ENCODE assay signal across 9 cellular contexts in genomic region chr17:19248923-19249574, GRCh38. TPM values are rescaled to one million over a fixed set of nuclear protein-coding genes. Genes with fewer than 3 reads are reported as not detected.
A peak's percentile ranks its signal among the peaks of the same experiment; 100 is the strongest.
DNase-seq lines count a peak whose midpoint lies in the region; ATAC-seq and TF ChIP-seq lines count a peak whose summit lies in the region.
"Had no signal": no experiment of that assay in that cellular context is flagged by ENCODE, and none has a peak within 500 bp of the region (broad histone marks: within the 10 kb centered on the region; RNA-seq: fewer than 3 reads in every experiment).

No MANE protein-coding gene starts in this region.

- ATAC-seq in body of pancreas (peak; percentile 62), GM21825 (IDR thresholded peaks at IDR 0.05; ENCODE audit: unreplicated experiment) (no peak), HG03571 (IDR thresholded peaks at IDR 0.05; ENCODE audit: unreplicated experiment) (no peak)

- WGBS in body of pancreas, 2 donors = 73 to 82% methylated on average over 4 to 7 of the region's 7 CpGs

- peak overlapping the region in 1 of 4 donors; percentile 13 for H3K27ac ChIP-seq in body of pancreas
- peak overlapping the region; percentile 97 for H3K27ac ChIP-seq in substantia nigra (ENCODE audit: low read depth, low read length, poor library complexity, severe bottlenecking)

- H3K9me3 Mint-ChIP-seq in activated T-helper 2 cell treated with anti-CD3 and anti-CD28 coated beads, Interferon-gamma antibody, Interleukin-2, Interleukin-4, amounts not matched to agents 10 μg/mL and 5 μg/mL and 100 μg/mL, durations not matched to agents 14 hours and 24 hours and 36 hours = no peaks in the 10 kb centered on the region

- no peak overlapping the region for H3K27ac Mint-ChIP-seq in activated T-helper 2 cell treated with anti-CD3 and anti-CD28 coated beads, Interferon-gamma antibody, Interleukin-2, Interleukin-4, amounts not matched to agents 10 μg/mL and 5 μg/mL and 100 μg/mL, durations not matched to agents 14 hours and 24 hours and 36 hours
- H3K27ac Mint-ChIP-seq: memory B cell had no signal

- H3K27me3 ChIP-seq in body of pancreas (no peaks in the 10 kb centered on the region), kidney epithelial cell (ENCODE audit: control insufficient read depth, insufficient read depth, low read length) (no peaks in the 10 kb centered on the region)

- H3K4me1 ChIP-seq in body of pancreas = peaks cover 40% of the 10 kb centered on the region

- H3K27me3 Mint-ChIP-seq in activated T-helper 2 cell treated with anti-CD3 and anti-CD28 coated beads, Interferon-gamma antibody, Interleukin-2, Interleukin-4, amounts not matched to agents 10 μg/mL and 5 μg/mL and 100 μg/mL, durations not matched to agents 14 hours and 24 hours and 36 hours (ENCODE audit: low read depth) = peaks cover 11% of the 10 kb centered on the region
- H3K27me3 Mint-ChIP-seq: memory B cell had no signal

- H3K9me3 ChIP-seq in body of pancreas = no peaks in the 10 kb centered on the region

- no peak overlapping the region for H3K4me3 Mint-ChIP-seq in activated T-helper 2 cell treated with anti-CD3 and anti-CD28 coated beads, Interferon-gamma antibody, Interleukin-2, Interleukin-4, amounts not matched to agents 10 μg/mL and 5 μg/mL and 100 μg/mL, durations not matched to agents 14 hours and 24 hours and 36 hours (ENCODE audit: low read depth)
- H3K4me3 Mint-ChIP-seq: memory B cell had no signal

- TF ChIP-seq POLR2A in body of pancreas (IDR thresholded peaks at IDR 0.05) = no peak

- H3K36me3 ChIP-seq in body of pancreas (replicated peaks in 1 of 2; ENCODE audit: insufficient read depth in 1 of 2, low read depth in 2 of 2) (no peaks in the 10 kb centered on the region), kidney epithelial cell (ENCODE audit: control insufficient read depth, insufficient read depth, low read length) (no peaks in the 10 kb centered on the region)

- DNase-seq in HFF-Myc (ENCODE audit: extremely low read depth, low read depth) (peak; percentile 33), body of pancreas (peak in 3 of 4 donors; percentile 35 to 40 (median 35)), kidney epithelial cell (ENCODE audit: low read depth) (peak; percentile 57), substantia nigra (lab: John Stamatoyannopoulos, UW) (peak in 28 of 49 donors; percentile 31 to 77 (median 56)), NCI-H1417 treated with DMSO at 0.1 percent for 48 hours (lab: John Stamatoyannopoulos, UW) (no peak)
- no peak for DNase-seq in activated T-helper 2 cell treated with anti-CD3 and anti-CD28 coated beads, Interferon-gamma antibody, Interleukin-2, Interleukin-4, amounts not matched to agents 10 μg/mL and 5 μg/mL and 100 μg/mL, durations not matched to agents 14 hours and 24 hours and 36 hours (ENCODE audit: low spot score)

- H3K36me3 Mint-ChIP-seq in activated T-helper 2 cell treated with anti-CD3 and anti-CD28 coated beads, Interferon-gamma antibody, Interleukin-2, Interleukin-4, amounts not matched to agents 10 μg/mL and 5 μg/mL and 100 μg/mL, durations not matched to agents 14 hours and 24 hours and 36 hours (ENCODE audit: low read depth) = no peaks in the 10 kb centered on the region

- no peak for TF ChIP-seq CTCF in HFF-Myc (IDR thresholded peaks at IDR 0.05; ENCODE audit: low read depth, low read length, missing control alignments)
- no peak for TF ChIP-seq CTCF in body of pancreas (IDR thresholded peaks at IDR 0.05)
- TF ChIP-seq CTCF in kidney epithelial cell (IDR thresholded peaks at IDR 0.05; ENCODE audit: insufficient read depth, low read length, poor library complexity, severe bottlenecking) = no peak

- intact Hi-C loops in body of pancreas (cut with DNase I) = no loop called here
- intact Hi-C loops in activated T-helper 2 cell treated with anti-CD3 and anti-CD28 coated beads, Interferon-gamma antibody, Interleukin-2, Interleukin-4, amounts not matched to agents 10 μg/mL and 5 μg/mL and 100 μg/mL, durations not matched to agents 14 hours and 24 hours and 36 hours (cut with micrococcal nuclease) = no loop called here

- H3K4me3 ChIP-seq in HFF-Myc (replicated peaks; ENCODE audit: low read depth, low read length) = no peak overlapping the region
- no peak overlapping the region for H3K4me3 ChIP-seq in body of pancreas
- no peak overlapping the region for H3K4me3 ChIP-seq in kidney epithelial cell (ENCODE audit: low read depth, low read length)

- H3K4me1 Mint-ChIP-seq in activated T-helper 2 cell treated with anti-CD3 and anti-CD28 coated beads, Interferon-gamma antibody, Interleukin-2, Interleukin-4, amounts not matched to agents 10 μg/mL and 5 μg/mL and 100 μg/mL, durations not matched to agents 14 hours and 24 hours and 36 hours (ENCODE audit: low read depth) = no peaks in the 10 kb centered on the region

RNA-seq across cellular contexts. Expression of gene EPN2, which starts 11.9 kb away (rescaled TPM):
- 10 to 100 TPM; 32.7 to 46.5 TPM for total RNA-seq in body of pancreas
- total RNA-seq in kidney epithelial cell = 13.7 and 18.8 TPM in 2 replicates
- 10.5 and 11.6 TPM in 2 replicates for total RNA-seq in activated T-helper 2 cell treated with anti-CD3 and anti-CD28 coated beads, Interferon-gamma antibody, Interleukin-2, Interleukin-4, amounts not matched to agents 10 μg/mL and 5 μg/mL and 100 μg/mL, durations not matched to agents 14 hours and 24 hours and 36 hours

Comparison
In these comparisons a context has a peak if more than half of its experiments do, and no peak if none do; other contexts are left out.
1. DNase-seq: peak in HFF-Myc (single experiment), body of pancreas (3 of 4), kidney epithelial cell (single experiment) and substantia nigra (28 of 49); none in activated T-helper 2 cell treated with anti-CD3 and anti-CD28 coated beads, Interferon-gamma antibody, Interleukin-2, Interleukin-4, amounts not matched to agents 10 μg/mL and 5 μg/mL and 100 μg/mL, durations not matched to agents 14 hours and 24 hours and 36 hours (single experiment) and NCI-H1417 treated with DMSO at 0.1 percent for 48 hours (single experiment).